20 cellular contexts compared by ENCODE assay signal in genomic region chr4:73178389-73178788, GRCh38.
"Had no signal": no experiment of that assay in that cellular context is flagged by ENCODE, and none has a peak within 500 bp of the region (broad histone marks: within the 10 kb centered on the region; RNA-seq: fewer than 3 reads in every experiment).

No MANE protein-coding gene starts in this region.

- H3K9me3 ChIP-seq: SK-N-SH had no signal

- H3K4me2 ChIP-seq: SK-N-SH had no signal

- H3K27ac ChIP-seq: RWPE1 had no signal

- DNase-seq: KBM-7, MM.1S, NCI-H1092 treated with DMSO at 0.1 percent for 48 hours, NCI-H1436, NCI-H187, NCI-H2029, NCI-H2081 treated with DMSO at 0.1 percent for 48 hours, NCI-H2171, NCI-H226, NCI-H446, NCI-H510A, NCI-H524 treated with DMSO at 0.1 percent for 48 hours, NCI-H69, NCI-H774, PC-3, SHP77, SK-N-SH, SW 1271 had no signal

- H3K9ac ChIP-seq: SK-N-SH had no signal

- ATAC-seq: Panc1, PC-3 had no signal
